In genomic region chr14:99245541-99246511, GRCh38 we compare ENCODE assay signal across 1 cellular context.
TF ChIP-seq lines count a peak whose summit lies in the region.

No MANE protein-coding gene starts in this region.

TF ChIP-seq in WTC11, 78 proteins besides CTCF, POLR2A, EP300 and RAD21 (continued from another document):
- TF ChIP-seq, protein P1, sequence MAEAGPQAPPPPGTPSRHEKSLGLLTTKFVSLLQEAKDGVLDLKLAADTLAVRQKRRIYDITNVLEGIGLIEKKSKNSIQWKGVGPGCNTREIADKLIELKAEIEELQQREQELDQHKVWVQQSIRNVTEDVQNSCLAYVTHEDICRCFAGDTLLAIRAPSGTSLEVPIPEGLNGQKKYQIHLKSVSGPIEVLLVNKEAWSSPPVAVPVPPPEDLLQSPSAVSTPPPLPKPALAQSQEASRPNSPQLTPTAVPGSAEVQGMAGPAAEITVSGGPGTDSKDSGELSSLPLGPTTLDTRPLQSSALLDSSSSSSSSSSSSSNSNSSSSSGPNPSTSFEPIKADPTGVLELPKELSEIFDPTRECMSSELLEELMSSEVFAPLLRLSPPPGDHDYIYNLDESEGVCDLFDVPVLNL (CRISPR knock-in tag; IDR thresholded peaks at IDR 0.05; ENCODE audit: borderline replicate concordance, low read depth): no peak
